1 cellular context compared by ENCODE assay signal in the genomic region with DNA sequence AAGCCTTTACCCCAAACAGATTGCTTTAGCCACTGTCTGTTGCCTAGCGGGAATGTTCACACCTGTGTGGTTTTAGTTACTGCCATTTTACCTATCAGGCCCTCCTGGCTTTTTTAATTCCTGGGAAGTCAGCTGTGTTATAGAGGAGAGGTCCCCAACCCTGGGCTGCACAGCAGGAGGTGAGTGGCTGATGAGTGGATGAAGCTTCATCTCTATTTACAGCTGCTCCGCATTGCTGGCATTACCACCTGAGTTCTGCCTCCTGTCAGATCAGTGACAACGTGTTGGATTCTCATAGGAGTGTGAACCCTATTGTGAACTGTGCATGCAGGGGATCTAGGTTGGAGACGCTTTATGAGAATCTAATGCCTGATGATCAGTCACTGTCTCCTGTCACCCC.
TF ChIP-seq lines count a peak whose summit lies in the region.

No MANE protein-coding gene starts in this region.

TF ChIP-seq in WTC11, 78 proteins besides CTCF, POLR2A, EP300 and RAD21 (continued from another document):
- TF ChIP-seq, protein P1, sequence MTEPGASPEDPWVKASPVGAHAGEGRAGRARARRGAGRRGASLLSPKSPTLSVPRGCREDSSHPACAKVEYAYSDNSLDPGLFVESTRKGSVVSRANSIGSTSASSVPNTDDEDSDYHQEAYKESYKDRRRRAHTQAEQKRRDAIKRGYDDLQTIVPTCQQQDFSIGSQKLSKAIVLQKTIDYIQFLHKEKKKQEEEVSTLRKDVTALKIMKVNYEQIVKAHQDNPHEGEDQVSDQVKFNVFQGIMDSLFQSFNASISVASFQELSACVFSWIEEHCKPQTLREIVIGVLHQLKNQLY (CRISPR knock-in tag; IDR thresholded peaks at IDR 0.05): no peak
- TF ChIP-seq FOXP1 (CRISPR knock-in tag; IDR thresholded peaks at IDR 0.05; ENCODE audit: borderline replicate concordance) (no peak), TP53 (CRISPR knock-in tag; IDR thresholded peaks at IDR 0.05) (no peak), ARID4B (CRISPR knock-in tag; IDR thresholded peaks at IDR 0.05; ENCODE audit: borderline replicate concordance) (no peak), ZMAT4 (CRISPR knock-in tag; IDR thresholded peaks at IDR 0.05) (no peak), RELA (CRISPR knock-in tag; IDR thresholded peaks at IDR 0.05; ENCODE audit: borderline replicate concordance) (no peak), NR1H2 (CRISPR knock-in tag; IDR thresholded peaks at IDR 0.05) (no peak), ZNF317 (CRISPR knock-in tag; IDR thresholded peaks at IDR 0.05; ENCODE audit: borderline replicate concordance, low read depth) (no peak), ZNF416 (CRISPR knock-in tag; IDR thresholded peaks at IDR 0.05) (no peak), MYBL2 (CRISPR knock-in tag; IDR thresholded peaks at IDR 0.05) (no peak)
